1 cellular context compared by ENCODE assay signal in the genomic region with DNA sequence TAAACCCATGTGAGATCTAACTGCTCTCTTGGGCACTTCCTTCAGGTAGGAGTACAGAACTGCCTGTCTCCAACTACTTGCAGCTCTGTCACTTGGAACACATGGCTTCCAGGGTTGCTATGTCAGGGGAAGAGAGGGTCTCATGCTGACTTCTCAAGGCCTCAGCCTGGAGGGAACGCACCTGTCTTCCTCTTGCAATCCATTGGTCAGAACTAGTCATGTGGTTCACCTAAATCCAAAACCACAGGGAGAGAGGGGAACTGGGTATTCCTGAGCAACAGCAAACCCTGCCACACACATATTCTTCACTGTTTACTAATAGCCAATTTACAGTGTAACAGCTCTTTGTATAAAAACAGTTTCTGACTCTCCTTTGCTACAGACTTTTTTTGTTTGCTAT.
TF ChIP-seq lines count a peak whose summit lies in the region.

No MANE protein-coding gene starts in this region.

TF ChIP-seq in WTC11, 78 proteins besides CTCF, POLR2A, EP300 and RAD21 (continued from another document):
- TF ChIP-seq, protein P1, sequence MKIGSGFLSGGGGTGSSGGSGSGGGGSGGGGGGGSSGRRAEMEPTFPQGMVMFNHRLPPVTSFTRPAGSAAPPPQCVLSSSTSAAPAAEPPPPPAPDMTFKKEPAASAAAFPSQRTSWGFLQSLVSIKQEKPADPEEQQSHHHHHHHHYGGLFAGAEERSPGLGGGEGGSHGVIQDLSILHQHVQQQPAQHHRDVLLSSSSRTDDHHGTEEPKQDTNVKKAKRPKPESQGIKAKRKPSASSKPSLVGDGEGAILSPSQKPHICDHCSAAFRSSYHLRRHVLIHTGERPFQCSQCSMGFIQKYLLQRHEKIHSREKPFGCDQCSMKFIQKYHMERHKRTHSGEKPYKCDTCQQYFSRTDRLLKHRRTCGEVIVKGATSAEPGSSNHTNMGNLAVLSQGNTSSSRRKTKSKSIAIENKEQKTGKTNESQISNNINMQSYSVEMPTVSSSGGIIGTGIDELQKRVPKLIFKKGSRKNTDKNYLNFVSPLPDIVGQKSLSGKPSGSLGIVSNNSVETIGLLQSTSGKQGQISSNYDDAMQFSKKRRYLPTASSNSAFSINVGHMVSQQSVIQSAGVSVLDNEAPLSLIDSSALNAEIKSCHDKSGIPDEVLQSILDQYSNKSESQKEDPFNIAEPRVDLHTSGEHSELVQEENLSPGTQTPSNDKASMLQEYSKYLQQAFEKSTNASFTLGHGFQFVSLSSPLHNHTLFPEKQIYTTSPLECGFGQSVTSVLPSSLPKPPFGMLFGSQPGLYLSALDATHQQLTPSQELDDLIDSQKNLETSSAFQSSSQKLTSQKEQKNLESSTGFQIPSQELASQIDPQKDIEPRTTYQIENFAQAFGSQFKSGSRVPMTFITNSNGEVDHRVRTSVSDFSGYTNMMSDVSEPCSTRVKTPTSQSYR (CRISPR knock-in tag; IDR thresholded peaks at IDR 0.05), result no peak
- TF ChIP-seq, protein P2, sequence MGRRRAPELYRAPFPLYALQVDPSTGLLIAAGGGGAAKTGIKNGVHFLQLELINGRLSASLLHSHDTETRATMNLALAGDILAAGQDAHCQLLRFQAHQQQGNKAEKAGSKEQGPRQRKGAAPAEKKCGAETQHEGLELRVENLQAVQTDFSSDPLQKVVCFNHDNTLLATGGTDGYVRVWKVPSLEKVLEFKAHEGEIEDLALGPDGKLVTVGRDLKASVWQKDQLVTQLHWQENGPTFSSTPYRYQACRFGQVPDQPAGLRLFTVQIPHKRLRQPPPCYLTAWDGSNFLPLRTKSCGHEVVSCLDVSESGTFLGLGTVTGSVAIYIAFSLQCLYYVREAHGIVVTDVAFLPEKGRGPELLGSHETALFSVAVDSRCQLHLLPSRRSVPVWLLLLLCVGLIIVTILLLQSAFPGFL (CRISPR knock-in tag; IDR thresholded peaks at IDR 0.05; ENCODE audit: borderline replicate concordance), result no peak
- TF ChIP-seq NR2C2 (CRISPR knock-in tag; IDR thresholded peaks at IDR 0.05), result no peak
- TF ChIP-seq ZNF317 (CRISPR knock-in tag; IDR thresholded peaks at IDR 0.05; ENCODE audit: borderline replicate concordance, low read depth), result no peak
- TF ChIP-seq, protein P3, sequence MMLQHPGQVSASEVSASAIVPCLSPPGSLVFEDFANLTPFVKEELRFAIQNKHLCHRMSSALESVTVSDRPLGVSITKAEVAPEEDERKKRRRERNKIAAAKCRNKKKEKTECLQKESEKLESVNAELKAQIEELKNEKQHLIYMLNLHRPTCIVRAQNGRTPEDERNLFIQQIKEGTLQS (CRISPR knock-in tag; conservative IDR thresholded peaks at IDR 0.05), result no peak
- TF ChIP-seq, protein P4, sequence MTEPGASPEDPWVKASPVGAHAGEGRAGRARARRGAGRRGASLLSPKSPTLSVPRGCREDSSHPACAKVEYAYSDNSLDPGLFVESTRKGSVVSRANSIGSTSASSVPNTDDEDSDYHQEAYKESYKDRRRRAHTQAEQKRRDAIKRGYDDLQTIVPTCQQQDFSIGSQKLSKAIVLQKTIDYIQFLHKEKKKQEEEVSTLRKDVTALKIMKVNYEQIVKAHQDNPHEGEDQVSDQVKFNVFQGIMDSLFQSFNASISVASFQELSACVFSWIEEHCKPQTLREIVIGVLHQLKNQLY (CRISPR knock-in tag; IDR thresholded peaks at IDR 0.05), result no peak
- TF ChIP-seq, protein P5, sequence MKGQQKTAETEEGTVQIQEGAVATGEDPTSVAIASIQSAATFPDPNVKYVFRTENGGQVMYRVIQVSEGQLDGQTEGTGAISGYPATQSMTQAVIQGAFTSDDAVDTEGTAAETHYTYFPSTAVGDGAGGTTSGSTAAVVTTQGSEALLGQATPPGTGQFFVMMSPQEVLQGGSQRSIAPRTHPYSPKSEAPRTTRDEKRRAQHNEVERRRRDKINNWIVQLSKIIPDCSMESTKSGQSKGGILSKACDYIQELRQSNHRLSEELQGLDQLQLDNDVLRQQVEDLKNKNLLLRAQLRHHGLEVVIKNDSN (CRISPR knock-in tag; IDR thresholded peaks at IDR 0.05), result no peak
